ENCODE assay signal across 17 cellular contexts in genomic region chr2:230335461-230335863, GRCh38. TPM values are rescaled to one million over a fixed set of nuclear protein-coding genes. Genes with fewer than 3 reads are reported as not detected.
DNase-seq lines count a peak whose midpoint lies in the region; ATAC-seq, FAIRE-seq and TF ChIP-seq lines count a peak whose summit lies in the region.
"Had no signal": no experiment of that assay in that cellular context is flagged by ENCODE, and none has a peak within 500 bp of the region (broad histone marks: within the 10 kb centered on the region; RNA-seq: fewer than 3 reads in every experiment).

No MANE protein-coding gene starts in this region.

- H2AFZ ChIP-seq in Loucy (ENCODE audit: low read length): no peak overlapping the region

- ATAC-seq in activated naive CD8-positive, alpha-beta T cell treated with anti-CD3 and anti-CD28 coated beads, Interleukin-2, amount 10 ng/mL, durations not matched to agents 7 days and 5 days (ENCODE audit: low read depth): no peak
- ATAC-seq in naive thymus-derived CD4-positive, alpha-beta T cell: peak; percentile 20
- ATAC-seq in HG03342 (IDR thresholded peaks at IDR 0.05; ENCODE audit: unreplicated experiment): no peak

- no peaks in the 10 kb centered on the region for H3K9me2 ChIP-seq in Loucy (replicated peaks; ENCODE audit: low read depth, low read length)

- peak overlapping the region; percentile 27 for H3K27ac ChIP-seq in CD4-positive, alpha-beta memory T cell (ENCODE audit: low read depth, low read length)
- peak overlapping the region; percentile 66 for H3K27ac ChIP-seq in naive thymus-derived CD4-positive, alpha-beta T cell (ENCODE audit: low read depth, low read length)
- H3K27ac ChIP-seq: coronary artery, HL-60, SJSA1 had no signal

- no peak for FAIRE-seq in GM19239 (lab: Jason Lieb, UNC)

- H3K27me3 Mint-ChIP-seq in CD4-positive, alpha-beta memory T cell: no peaks in the 10 kb centered on the region
- no peaks in the 10 kb centered on the region for H3K27me3 Mint-ChIP-seq in activated naive CD8-positive, alpha-beta T cell treated with anti-CD3 and anti-CD28 coated beads, Interleukin-2, amount 10 ng/mL, durations not matched to agents 7 days and 5 days
- H3K27me3 Mint-ChIP-seq in naive thymus-derived CD4-positive, alpha-beta T cell: no peaks in the 10 kb centered on the region

- H3K27me3 ChIP-seq in CD4-positive, alpha-beta memory T cell (ENCODE audit: insufficient read depth, low read length): no peaks in the 10 kb centered on the region
- no peaks in the 10 kb centered on the region for H3K27me3 ChIP-seq in Loucy (ENCODE audit: insufficient read depth, low read length, poor library complexity, severe bottlenecking)
- H3K27me3 ChIP-seq in naive thymus-derived CD4-positive, alpha-beta T cell (ENCODE audit: control insufficient read depth in 2 of 2, insufficient read depth in 2 of 2, low read length in 2 of 2): no peaks in the 10 kb centered on the region
- H3K27me3 ChIP-seq: adrenal gland, SJSA1 had no signal

- H3K79me2 ChIP-seq in Loucy (ENCODE audit: insufficient read depth, low read length): peaks cover 22% of the 10 kb centered on the region

- no peaks in the 10 kb centered on the region for H3K36me3 ChIP-seq in CD4-positive, alpha-beta memory T cell (ENCODE audit: insufficient read depth, low read length)
- peaks cover 14% of the 10 kb centered on the region for H3K36me3 ChIP-seq in Loucy (ENCODE audit: insufficient read depth, low read length)
- H3K36me3 ChIP-seq in naive thymus-derived CD4-positive, alpha-beta T cell (ENCODE audit: control insufficient read depth in 2 of 3, insufficient read depth in 3 of 3, low read length in 3 of 3): peaks cover 0 to 6% (median 0%) of the 10 kb centered on the region in 3 experiments
- H3K36me3 ChIP-seq: adrenal gland had no signal

- peak overlapping the region; percentile 76 to 94 (median 87) for H3K27ac Mint-ChIP-seq in CD4-positive, alpha-beta memory T cell
- peak overlapping the region; percentile 77 for H3K27ac Mint-ChIP-seq in activated naive CD8-positive, alpha-beta T cell treated with anti-CD3 and anti-CD28 coated beads, Interleukin-2, amount 10 ng/mL, durations not matched to agents 7 days and 5 days
- H3K27ac Mint-ChIP-seq in naive thymus-derived CD4-positive, alpha-beta T cell: peak overlapping the region; percentile 83 to 95 (median 89)

- H3K9me3 Mint-ChIP-seq in CD4-positive, alpha-beta memory T cell: peaks cover 0 to 2% (median 0%) of the 10 kb centered on the region in 8 donors
- H3K9me3 Mint-ChIP-seq in activated naive CD8-positive, alpha-beta T cell treated with anti-CD3 and anti-CD28 coated beads, Interleukin-2, amount 10 ng/mL, durations not matched to agents 7 days and 5 days: peaks cover 10% of the 10 kb centered on the region
- H3K9me3 Mint-ChIP-seq in naive thymus-derived CD4-positive, alpha-beta T cell: peaks cover 0 to 7% (median 0%) of the 10 kb centered on the region in 11 donors

- H4K20me1 ChIP-seq in Loucy (ENCODE audit: insufficient read depth, low read length, poor library complexity, severe bottlenecking): peaks cover 3% of the 10 kb centered on the region

- H3K4me1 ChIP-seq in CD4-positive, alpha-beta memory T cell (ENCODE audit: insufficient read depth, low read length): peaks cover 62% of the 10 kb centered on the region
- H3K4me1 ChIP-seq in Loucy (ENCODE audit: insufficient read depth, low read length, poor library complexity, severe bottlenecking): peaks cover 30% of the 10 kb centered on the region
- peaks cover 0 to 41% of the 10 kb centered on the region in 2 donors for H3K4me1 ChIP-seq in naive thymus-derived CD4-positive, alpha-beta T cell (ENCODE audit: control insufficient read depth in 2 of 2, insufficient read depth in 2 of 2, low read length in 2 of 2)

- intact Hi-C loops in CD4-positive, alpha-beta memory T cell (cut with micrococcal nuclease): no loop called here
- intact Hi-C loops in naive thymus-derived CD4-positive, alpha-beta T cell (cut with micrococcal nuclease): loop anchor here (1.0 kb wide), 2 partner anchors 8 to 13 kb away; partner anchors contain the start of gene SP140L (in 1 of the 2)

- no peaks in the 10 kb centered on the region for H3F3A ChIP-seq in Loucy (ENCODE audit: low read depth)

- H3K4me3 Mint-ChIP-seq in CD4-positive, alpha-beta memory T cell: peak overlapping the region; percentile 66 to 87 (median 76)
- peak overlapping the region; percentile 72 for H3K4me3 Mint-ChIP-seq in activated naive CD8-positive, alpha-beta T cell treated with anti-CD3 and anti-CD28 coated beads, Interleukin-2, amount 10 ng/mL, durations not matched to agents 7 days and 5 days
- peak overlapping the region; percentile 71 to 92 (median 78) for H3K4me3 Mint-ChIP-seq in naive thymus-derived CD4-positive, alpha-beta T cell

- no peak for DNase-seq in CD4-positive, alpha-beta memory T cell
- no peak for DNase-seq in activated naive CD8-positive, alpha-beta T cell treated with anti-CD3 and anti-CD28 coated beads, Interleukin-2, amount 10 ng/mL, durations not matched to agents 7 days and 5 days
- DNase-seq in naive thymus-derived CD4-positive, alpha-beta T cell: no peak
- no peak for DNase-seq in NCI-H748 treated with DMSO at 0.1 percent for 48 hours (lab: John Stamatoyannopoulos, UW)
- DNase-seq in GM10266 (ENCODE audit: extremely low spot score): no peak
- no peak for DNase-seq in GM19239 (ENCODE audit: insufficient read length, low spot score)
- DNase-seq: adrenal gland; EL; foreskin fibroblast; GOT3; retina; stimulated activated CD4-positive, alpha-beta T cell treated with anti-CD3 and anti-CD28 coated beads, Interleukin-4, amount 100 ng/mL, for 4 hours had no signal

- H3K4me1 Mint-ChIP-seq in CD4-positive, alpha-beta memory T cell: peaks cover 53 to 68% (median 62%) of the 10 kb centered on the region in 4 donors
- peaks cover 55% of the 10 kb centered on the region for H3K4me1 Mint-ChIP-seq in activated naive CD8-positive, alpha-beta T cell treated with anti-CD3 and anti-CD28 coated beads, Interleukin-2, amount 10 ng/mL, durations not matched to agents 7 days and 5 days
- peaks cover 48 to 74% (median 63%) of the 10 kb centered on the region in 7 donors for H3K4me1 Mint-ChIP-seq in naive thymus-derived CD4-positive, alpha-beta T cell

- H3K4me3 ChIP-seq in CD4-positive, alpha-beta memory T cell (ENCODE audit: low read length in 2 of 2): no peak overlapping the region
- H3K4me3 ChIP-seq in Loucy (ENCODE audit: low read length, poor library complexity, severe bottlenecking): peak overlapping the region; percentile 0
- H3K4me3 ChIP-seq in naive thymus-derived CD4-positive, alpha-beta T cell (ENCODE audit: low read length): peak overlapping the region; percentile 28
- H3K4me3 ChIP-seq: adrenal gland, coronary artery, SJSA1 had no signal

- no peak overlapping the region for H3K9ac ChIP-seq in Loucy (ENCODE audit: low read depth, low read length, poor library complexity, severe bottlenecking)

- H3K36me3 Mint-ChIP-seq in CD4-positive, alpha-beta memory T cell: peaks cover 47 to 51% of the 10 kb centered on the region in 2 donors
- peaks cover 72% of the 10 kb centered on the region for H3K36me3 Mint-ChIP-seq in activated naive CD8-positive, alpha-beta T cell treated with anti-CD3 and anti-CD28 coated beads, Interleukin-2, amount 10 ng/mL, durations not matched to agents 7 days and 5 days
- peaks cover 18 to 66% (median 49%) of the 10 kb centered on the region in 5 donors for H3K36me3 Mint-ChIP-seq in naive thymus-derived CD4-positive, alpha-beta T cell

- TF ChIP-seq CTCF in Loucy (conservative IDR thresholded peaks at IDR 0.05; ENCODE audit: low read length) (no peak), GM10266 (IDR thresholded peaks at IDR 0.05; ENCODE audit: control insufficient read depth, insufficient read depth, low read depth, missing control alignments) (no peak)

- CTCF ChIA-PET in CD4-positive, alpha-beta memory T cell (lab: Charles Lee; ENCODE audit: partially characterized antibody): interaction anchor here (1.5 kb wide), 1 partner anchor 13 kb away, joined by 5 read pairs; no protein-coding TSS in a partner anchor
- CTCF ChIA-PET in naive thymus-derived CD4-positive, alpha-beta T cell (lab: Charles Lee): no interaction called here

- H3K9me3 ChIP-seq in CD4-positive, alpha-beta memory T cell (ENCODE audit: control insufficient read depth in 1 of 2, low read length in 2 of 2): no peaks in the 10 kb centered on the region
- H3K9me3 ChIP-seq in Loucy (ENCODE audit: insufficient read depth, low read depth, low read length): peaks cover 5% of the 10 kb centered on the region; the same call in 1 of the 2 replicates
- H3K9me3 ChIP-seq in naive thymus-derived CD4-positive, alpha-beta T cell (ENCODE audit: control insufficient read depth in 2 of 3, low read length in 3 of 3): no peaks in the 10 kb centered on the region
- H3K9me3 ChIP-seq: adrenal gland, SJSA1 had no signal

- POLR2A ChIA-PET in CD4-positive, alpha-beta memory T cell (lab: Charles Lee; ENCODE audit: partially characterized antibody): interaction anchor here (0.8 to 2.7 kb wide), 5 partner anchors 8 to 116 kb away, joined by 3 to 19 read pairs (median 5); partner anchors contain the start of genes SP110 and SP140L
- POLR2A ChIA-PET in activated naive CD8-positive, alpha-beta T cell treated with anti-CD3 and anti-CD28 coated beads, Interleukin-2, amount 10 ng/mL, durations not matched to agents 7 days and 5 days (lab: Charles Lee): interaction anchor here (1.8 kb wide), 1 partner anchor 8 kb away, joined by 9 read pairs; the partner anchor contains the start of gene SP140L
- POLR2A ChIA-PET in naive thymus-derived CD4-positive, alpha-beta T cell (lab: Charles Lee): interaction anchor here (0.7 to 3.0 kb wide), 6 partner anchors 8 to 115 kb away, joined by 3 to 15 read pairs (median 4); partner anchors contain the start of gene SP140L

- peak overlapping the region; percentile 63 for H3K4me2 ChIP-seq in Loucy (ENCODE audit: low read depth, low read length, poor library complexity, severe bottlenecking)

RNA-seq across cellular contexts. Expression of gene SP140L, which starts 8.5 kb away (rescaled TPM):
- 100 to 1,000 TPM in 1 of 2 experiments, 10 to 100 TPM in 1; 98.6 to 102 TPM for total RNA-seq in CD4-positive, alpha-beta memory T cell
- 10 to 100 TPM; 24.1 to 37.2 TPM for polyA plus RNA-seq in CD4-positive, alpha-beta memory T cell
- 100 to 1,000 TPM; 107 to 115 TPM for total RNA-seq in activated naive CD8-positive, alpha-beta T cell treated with anti-CD3 and anti-CD28 coated beads, Interleukin-2, amount 10 ng/mL, durations not matched to agents 7 days and 5 days
- total RNA-seq in naive thymus-derived CD4-positive, alpha-beta T cell: 100 to 1,000 TPM in 2 of 5 experiments, 10 to 100 TPM in 3; 62.8 to 121 (median 89.5) TPM
- polyA plus RNA-seq in naive thymus-derived CD4-positive, alpha-beta T cell: 10 to 100 TPM; 34.1 to 42.4 TPM

Comparison
In these comparisons a context has a peak if more than half of its experiments do, and no peak if none do; other contexts are left out.
1. H3K4me3 ChIP-seq: peak in Loucy (single experiment) and naive thymus-derived CD4-positive, alpha-beta T cell (single experiment); none in CD4-positive, alpha-beta memory T cell (0 of 2).
2. Peak in every context shown above with its lines, with median percentiles within 50 percentile points of each other: H3K27ac Mint-ChIP-seq and H3K4me3 Mint-ChIP-seq.